ENCODE assay signal across 27 cellular contexts in genomic region chr4:6968496-6968895, GRCh38. TPM values are rescaled to one million over a fixed set of nuclear protein-coding genes. Genes with fewer than 3 reads are reported as not detected.
DNase-seq lines count a peak whose midpoint lies in the region; ATAC-seq, FAIRE-seq and TF ChIP-seq lines count a peak whose summit lies in the region.
"Had no signal": no experiment of that assay in that cellular context is flagged by ENCODE, and none has a peak within 500 bp of the region (broad histone marks: within the 10 kb centered on the region; RNA-seq: fewer than 3 reads in every experiment).

No MANE protein-coding gene starts in this region.

- no peak for TF ChIP-seq CTCF in endothelial cell (IDR thresholded peaks at IDR 0.05; ENCODE audit: unreplicated experiment)
- TF ChIP-seq CTCF in osteocyte (IDR thresholded peaks at IDR 0.05) = no peak

- peak; percentile 45 for DNase-seq in activated CD8-positive, alpha-beta memory T cell treated with anti-CD3 and anti-CD28 coated beads for 24 hours
- DNase-seq in activated CD8-positive, alpha-beta memory T cell treated with anti-CD3 and anti-CD28 coated beads, Interleukin-2, amount 10 ng/mL, durations not matched to agents 7 days and 5 days = no peak
- no peak for DNase-seq in endothelial cell (ENCODE audit: low spot score)
- DNase-seq in osteocyte (ENCODE audit: extremely low spot score, unreplicated experiment) = peak; percentile 73
- no peak for DNase-seq in stimulated activated naive B cell treated with anti-CD40 and anti-IgM and Interleukin-4, amounts not matched to agents 10 μg/mL and 1 μg/mL and 100 μg/mL, for 72 hours
- no peak for DNase-seq in GM12892 (ENCODE audit: insufficient read length)
- DNase-seq in small intestine = no peak
- DNase-seq: ACHN, DMS53, EL, GF-D8, MG63, NCI-H1417, NCI-H1694 treated with DMSO at 0.1 percent for 48 hours, NCI-H446, NCI-H526, OCI-M1 had no signal

- H3K4me3 Mint-ChIP-seq in activated CD8-positive, alpha-beta memory T cell treated with anti-CD3 and anti-CD28 coated beads, Interleukin-2, amount 10 ng/mL, durations not matched to agents 7 days and 5 days = no peak overlapping the region
- H3K4me3 Mint-ChIP-seq in endothelial cell (ENCODE audit: unreplicated experiment) = no peak overlapping the region
- H3K4me3 Mint-ChIP-seq in osteocyte (ENCODE audit: unreplicated experiment) = no peak overlapping the region
- no peak overlapping the region for H3K4me3 Mint-ChIP-seq in stimulated activated naive B cell treated with anti-CD40 and anti-IgM and Interleukin-4, amounts not matched to agents 10 μg/mL and 1 μg/mL and 100 μg/mL, for 72 hours

- H3K27ac Mint-ChIP-seq in activated CD8-positive, alpha-beta memory T cell treated with anti-CD3 and anti-CD28 coated beads, Interleukin-2, amount 10 ng/mL, durations not matched to agents 7 days and 5 days = no peak overlapping the region
- H3K27ac Mint-ChIP-seq in endothelial cell (ENCODE audit: unreplicated experiment) = peak overlapping the region; percentile 40
- no peak overlapping the region for H3K27ac Mint-ChIP-seq in osteocyte (ENCODE audit: unreplicated experiment)
- peak overlapping the region; percentile 20 for H3K27ac Mint-ChIP-seq in stimulated activated naive B cell treated with anti-CD40 and anti-IgM and Interleukin-4, amounts not matched to agents 10 μg/mL and 1 μg/mL and 100 μg/mL, for 72 hours

- no peaks in the 10 kb centered on the region for H3K4me1 ChIP-seq in small intestine (ENCODE audit: control insufficient read depth in 2 of 2, insufficient read depth in 1 of 2, low read depth in 1 of 2, low read length in 1 of 2)

- no peak overlapping the region for H3K27ac ChIP-seq in small intestine (ENCODE audit: low read depth in 1 of 2, low read length in 1 of 2)
- H3K27ac ChIP-seq: 22Rv1, C4-2B, SJSA1 had no signal

- H3K36me3 ChIP-seq in small intestine (ENCODE audit: control insufficient read depth in 2 of 2, insufficient read depth in 2 of 2, low read length in 2 of 2) = peaks cover 0 to 5% of the 10 kb centered on the region in 2 donors
- H3K36me3 ChIP-seq: MG63, SJSA1 had no signal

- H3K36me3 Mint-ChIP-seq in activated CD8-positive, alpha-beta memory T cell treated with anti-CD3 and anti-CD28 coated beads, Interleukin-2, amount 10 ng/mL, durations not matched to agents 7 days and 5 days = peaks cover 15% of the 10 kb centered on the region
- H3K36me3 Mint-ChIP-seq in endothelial cell (ENCODE audit: low read depth, unreplicated experiment) = peaks cover 4% of the 10 kb centered on the region
- peaks cover 5% of the 10 kb centered on the region for H3K36me3 Mint-ChIP-seq in osteocyte (ENCODE audit: unreplicated experiment)
- peaks cover 29 to 47% of the 10 kb centered on the region in 2 donors for H3K36me3 Mint-ChIP-seq in stimulated activated naive B cell treated with anti-CD40 and anti-IgM and Interleukin-4, amounts not matched to agents 10 μg/mL and 1 μg/mL and 100 μg/mL, for 72 hours

- H3K9me3 Mint-ChIP-seq in activated CD8-positive, alpha-beta memory T cell treated with anti-CD3 and anti-CD28 coated beads, Interleukin-2, amount 10 ng/mL, durations not matched to agents 7 days and 5 days (ENCODE audit: low read depth) = no peaks in the 10 kb centered on the region
- H3K9me3 Mint-ChIP-seq in endothelial cell (ENCODE audit: unreplicated experiment) (no peaks in the 10 kb centered on the region), osteocyte (ENCODE audit: unreplicated experiment) (no peaks in the 10 kb centered on the region)
- H3K9me3 Mint-ChIP-seq in stimulated activated naive B cell treated with anti-CD40 and anti-IgM and Interleukin-4, amounts not matched to agents 10 μg/mL and 1 μg/mL and 100 μg/mL, for 72 hours = no peaks in the 10 kb centered on the region

- H3K27me3 Mint-ChIP-seq in activated CD8-positive, alpha-beta memory T cell treated with anti-CD3 and anti-CD28 coated beads, Interleukin-2, amount 10 ng/mL, durations not matched to agents 7 days and 5 days = no peaks in the 10 kb centered on the region
- H3K27me3 Mint-ChIP-seq in endothelial cell (ENCODE audit: unreplicated experiment) = peaks cover 6% of the 10 kb centered on the region
- H3K27me3 Mint-ChIP-seq in osteocyte (ENCODE audit: unreplicated experiment) = no peaks in the 10 kb centered on the region
- H3K27me3 Mint-ChIP-seq in stimulated activated naive B cell treated with anti-CD40 and anti-IgM and Interleukin-4, amounts not matched to agents 10 μg/mL and 1 μg/mL and 100 μg/mL, for 72 hours = no peaks in the 10 kb centered on the region

- WGBS in small intestine, 3 donors = 80 to 81% (median 80%) methylated on average over 11 of the region's 11 CpGs

- no peaks in the 10 kb centered on the region for H3K9me3 ChIP-seq in small intestine (ENCODE audit: control insufficient read depth, low read depth)
- H3K9me3 ChIP-seq: MG63, SJSA1 had no signal

- ATAC-seq in activated CD8-positive, alpha-beta memory T cell treated with anti-CD3 and anti-CD28 coated beads, Interleukin-2, amount 10 ng/mL, durations not matched to agents 7 days and 5 days = no peak
- no peak for ATAC-seq in stimulated activated naive B cell treated with anti-CD40 and anti-IgM and Interleukin-4, amounts not matched to agents 10 μg/mL and 1 μg/mL and 100 μg/mL, for 72 hours (replicated peaks)
- no peak for ATAC-seq in activated CD4-positive, CD25-positive, alpha-beta regulatory T cell treated with anti-CD3 and anti-CD28 coated beads, Interleukin-2, amount 50 U/mL, for 24 hours
- ATAC-seq: HepG2, K562, Right ventricle myocardium inferior had no signal

- FAIRE-seq in GM12892 (lab: Jason Lieb, UNC) (no peak), small intestine (lab: Jason Lieb, UNC) (no peak)
- FAIRE-seq: D721Med, GM19239, H1, HepG2, K562 had no signal

- CTCF ChIA-PET in activated CD8-positive, alpha-beta memory T cell treated with anti-CD3 and anti-CD28 coated beads, Interleukin-2, amount 10 ng/mL, durations not matched to agents 7 days and 5 days (lab: Charles Lee) = interaction anchor here (0.9 kb wide), 1 partner anchor 14 kb away, joined by 4 read pairs; no protein-coding TSS in a partner anchor

- H3K4me1 Mint-ChIP-seq in activated CD8-positive, alpha-beta memory T cell treated with anti-CD3 and anti-CD28 coated beads, Interleukin-2, amount 10 ng/mL, durations not matched to agents 7 days and 5 days = peaks cover 25% of the 10 kb centered on the region
- H3K4me1 Mint-ChIP-seq in endothelial cell (ENCODE audit: unreplicated experiment) (peaks cover 24% of the 10 kb centered on the region), osteocyte (ENCODE audit: unreplicated experiment) (peaks cover 10% of the 10 kb centered on the region)
- H3K4me1 Mint-ChIP-seq in stimulated activated naive B cell treated with anti-CD40 and anti-IgM and Interleukin-4, amounts not matched to agents 10 μg/mL and 1 μg/mL and 100 μg/mL, for 72 hours = peaks cover 42 to 76% of the 10 kb centered on the region in 2 donors

- H3K27me3 ChIP-seq in small intestine (ENCODE audit: control insufficient read depth in 2 of 2, insufficient read depth in 2 of 2, low read length in 2 of 2) = no peaks in the 10 kb centered on the region
- H3K27me3 ChIP-seq: MG63, SJSA1 had no signal

- H3K4me3 ChIP-seq in small intestine (ENCODE audit: low read depth in 1 of 2, low read length in 2 of 2) = no peak overlapping the region
- H3K4me3 ChIP-seq: K562, MG63, SJSA1 had no signal

- no peak for TF ChIP-seq POLR2A in GM12892 (IDR thresholded peaks at IDR 0.05; ENCODE audit: low read depth, low read length)

RNA-seq across cellular contexts. Expression of gene TBC1D14, which starts 58.9 kb away (rescaled TPM):
- 10 to 100 TPM; 49.0 to 49.1 TPM for total RNA-seq in activated CD8-positive, alpha-beta memory T cell treated with anti-CD3 and anti-CD28 coated beads, Interleukin-2, amount 10 ng/mL, durations not matched to agents 7 days and 5 days
- total RNA-seq in endothelial cell (ENCODE audit: unreplicated experiment) (33.0 TPM), osteocyte (31.0 and 33.2 TPM in 2 replicates)
- 18.1 TPM for polyA plus RNA-seq in GM12892 (2012; ENCODE audit: missing spikeins)
- 10 to 100 TPM; 16.8 to 31.5 (median 18.9) TPM for polyA plus RNA-seq in small intestine

Comparison
In these comparisons a context has a peak if more than half of its experiments do, and no peak if none do; other contexts are left out.
1. DNase-seq: peak in activated CD8-positive, alpha-beta memory T cell treated with anti-CD3 and anti-CD28 coated beads for 24 hours (single experiment) and osteocyte (single experiment); none in activated CD8-positive, alpha-beta memory T cell treated with anti-CD3 and anti-CD28 coated beads, Interleukin-2, amount 10 ng/mL, durations not matched to agents 7 days and 5 days (single experiment), endothelial cell (single experiment), stimulated activated naive B cell treated with anti-CD40 and anti-IgM and Interleukin-4, amounts not matched to agents 10 μg/mL and 1 μg/mL and 100 μg/mL, for 72 hours (single experiment), GM12892 (single experiment) and small intestine (single experiment).
2. H3K27ac Mint-ChIP-seq: peak in endothelial cell (single experiment) and stimulated activated naive B cell treated with anti-CD40 and anti-IgM and Interleukin-4, amounts not matched to agents 10 μg/mL and 1 μg/mL and 100 μg/mL, for 72 hours (single experiment); none in activated CD8-positive, alpha-beta memory T cell treated with anti-CD3 and anti-CD28 coated beads, Interleukin-2, amount 10 ng/mL, durations not matched to agents 7 days and 5 days (single experiment) and osteocyte (single experiment).